9 cellular contexts compared by ENCODE assay signal in the genomic region with DNA sequence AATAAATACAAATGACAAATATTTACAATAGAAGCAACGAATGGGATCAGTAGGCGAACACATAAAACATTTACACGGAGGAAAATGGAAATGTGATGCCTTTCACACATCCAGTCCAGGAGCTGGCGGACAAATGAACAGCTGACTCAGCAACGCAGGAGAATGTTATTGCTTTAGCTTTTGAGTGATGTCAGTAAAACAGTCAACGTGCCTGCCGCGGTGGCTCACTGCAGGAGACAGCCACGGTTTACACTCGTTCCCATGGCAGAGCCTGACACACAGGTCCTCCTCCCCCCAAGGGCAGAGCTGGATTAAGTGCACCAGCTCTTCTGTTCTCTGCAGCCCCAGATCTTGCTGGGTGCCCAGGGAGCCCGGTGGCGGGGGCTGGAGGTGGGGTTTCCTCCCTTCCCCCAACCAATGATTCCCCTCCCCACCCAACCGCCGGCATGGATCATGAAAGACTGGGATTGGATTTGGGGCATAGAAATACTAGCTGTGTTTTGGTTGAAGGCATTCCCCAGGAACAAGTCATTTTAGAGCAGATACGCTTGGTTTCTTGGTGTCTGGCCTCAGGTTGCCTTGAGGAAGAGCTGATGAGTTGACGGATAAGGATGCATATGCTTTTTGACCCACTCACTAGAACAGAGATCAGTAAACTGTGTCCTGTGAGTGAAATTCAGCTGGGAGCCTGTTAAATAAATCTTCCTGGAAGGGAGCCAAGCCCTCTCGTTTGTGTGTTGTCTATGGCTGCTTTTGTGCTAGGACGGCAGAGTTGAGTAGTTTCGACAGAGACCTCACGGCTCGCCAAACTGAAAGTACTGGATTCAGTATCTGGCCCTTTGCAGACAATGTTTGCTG. TPM values are rescaled to one million over a fixed set of nuclear protein-coding genes. Genes with fewer than 3 reads are reported as not detected.
DNase-seq lines count a peak whose midpoint lies in the region; ATAC-seq and TF ChIP-seq lines count a peak whose summit lies in the region.
"Had no signal": no experiment of that assay in that cellular context is flagged by ENCODE, and none has a peak within 500 bp of the region (broad histone marks: within the 10 kb centered on the region; RNA-seq: fewer than 3 reads in every experiment).

No MANE protein-coding gene starts in this region.

- peak; percentile 15 for DNase-seq in NCI-H2171 treated with DMSO at 0.1 percent for 48 hours (lab: John Stamatoyannopoulos, UW)
- no peak for DNase-seq in NCI-H2171 (lab: John Stamatoyannopoulos, UW)
- peak; percentile 80 for DNase-seq in adipocyte (ENCODE audit: low read depth)
- DNase-seq in kidney glomerular epithelial cell (lab: John Stamatoyannopoulos, UW), result peak; percentile 75
- DNase-seq in transverse colon, result no peak
- no peak for DNase-seq in occipital lobe (lab: John Stamatoyannopoulos, UW)
- DNase-seq: CD4-positive, CD25-positive, alpha-beta regulatory T cell had no signal

- 26 to 27% methylated on average over 5 to 21 of the region's 21 CpGs for WGBS in transverse colon (ENCODE audit: low coverage in 1 of 2), 2 donors

- no peak for TF ChIP-seq POLR2A in transverse colon (IDR thresholded peaks at IDR 0.05)
- no peak for TF ChIP-seq POLR2A in GM18505 (IDR thresholded peaks at IDR 0.05; ENCODE audit: borderline replicate concordance, extremely low read depth, insufficient read depth, insufficient read length)

- intact Hi-C loops in transverse colon (cut with DNase I; ENCODE audit: low total_unique reads), result no loop called here

- H3K9me3 ChIP-seq in adipocyte (ENCODE audit: control insufficient read depth, low read length) (no peaks in the 10 kb centered on the region), transverse colon (no peaks in the 10 kb centered on the region)

- H3K36me3 ChIP-seq in adipocyte (ENCODE audit: control insufficient read depth, insufficient read depth, low read length, severe bottlenecking) (peaks cover 26% of the 10 kb centered on the region), transverse colon (no peaks in the 10 kb centered on the region)

- H3K4me1 ChIP-seq in adipocyte (ENCODE audit: control insufficient read depth, insufficient read depth, low read length) (peaks cover 66% of the 10 kb centered on the region), transverse colon (peaks cover 3 to 29% (median 5%) of the 10 kb centered on the region in 4 donors)

- H3K4me3 ChIP-seq in adipocyte (ENCODE audit: low read length), result peak overlapping the region; percentile 66
- no peak overlapping the region for H3K4me3 ChIP-seq in transverse colon

- H3K27me3 ChIP-seq in adipocyte (replicated peaks; ENCODE audit: control insufficient read depth, insufficient read depth, low read length) (no peaks in the 10 kb centered on the region), transverse colon (peaks cover 41% of the 10 kb centered on the region)

- in situ Hi-C loops in transverse colon (cut with MboI; ENCODE audit: low pct_ligation_motif_present in 1 of 4, low pct_unique_long_range_greater_than_20kb in 1 of 4, low sequenced_read_pairs in 3 of 4), result loop anchor here in 1 of 4 donors (25.0 kb wide), 1 partner anchor 247 kb away; no protein-coding TSS in a partner anchor

- TF ChIP-seq CTCF in transverse colon (IDR thresholded peaks at IDR 0.05), result no peak

- H3K9ac ChIP-seq in adipocyte (ENCODE audit: low read length), result peak overlapping the region; percentile 80

- ATAC-seq in GM18505 (IDR thresholded peaks at IDR 0.05; ENCODE audit: unreplicated experiment) (no peak), GM21390 (IDR thresholded peaks at IDR 0.05; ENCODE audit: unreplicated experiment) (no peak)

- TF ChIP-seq EP300 in transverse colon (IDR thresholded peaks at IDR 0.05; ENCODE audit: low read depth), result no peak

- H3K27ac ChIP-seq in transverse colon, result peak overlapping the region in 3 of 4 donors; percentile 9 to 36 (median 19)

RNA-seq across cellular contexts. Expression of a gene that starts 12.5 kb away (rescaled TPM):
- total RNA-seq in transverse colon, result 1 to 10 TPM; 1.5 to 8.1 (median 2.0) TPM
- total RNA-seq in occipital lobe, result 0.31 TPM
- total RNA-seq: CD4-positive, CD25-positive, alpha-beta regulatory T cell had no signal

Comparison
In these comparisons a context has a peak if more than half of its experiments do, and no peak if none do; other contexts are left out.
1. DNase-seq: peak in NCI-H2171 treated with DMSO at 0.1 percent for 48 hours (single experiment), adipocyte (single experiment) and kidney glomerular epithelial cell (single experiment); none in NCI-H2171 (single experiment), transverse colon (single experiment) and occipital lobe (single experiment).